ENCODE assay signal across 9 cellular contexts in genomic region chr13:94548382-94549240, GRCh38. TPM values are rescaled to one million over a fixed set of nuclear protein-coding genes. Genes with fewer than 3 reads are reported as not detected.
A peak's percentile ranks its signal among the peaks of the same experiment; 100 is the strongest.
DNase-seq lines count a peak whose midpoint lies in the region; ATAC-seq, FAIRE-seq and TF ChIP-seq lines count a peak whose summit lies in the region.
"Had no signal": no experiment of that assay in that cellular context is flagged by ENCODE, and none has a peak within 500 bp of the region (broad histone marks: within the 10 kb centered on the region; RNA-seq: fewer than 3 reads in every experiment).

No MANE protein-coding gene starts in this region.

- H4K20me1 ChIP-seq in OCI-LY3 (ENCODE audit: insufficient read depth, low read length) = no peaks in the 10 kb centered on the region

- H2AFZ ChIP-seq in OCI-LY3 (ENCODE audit: low read depth, low read length) = peak overlapping the region; percentile 89

- H3K4me1 ChIP-seq in OCI-LY3 (ENCODE audit: low read length) = peaks cover 8% of the 10 kb centered on the region; the same call in 1 of the 2 replicates

- peak overlapping the region; percentile 91 for H3K4me2 ChIP-seq in OCI-LY3 (ENCODE audit: low read length)

- TF ChIP-seq CTCF in OCI-LY3 (IDR thresholded peaks at IDR 0.05; ENCODE audit: low read depth, low read length) = peak; percentile 47
- peak; percentile 18 for TF ChIP-seq CTCF in retinal pigment epithelial cell (conservative IDR thresholded peaks at IDR 0.05; ENCODE audit: low read depth, low read length)

- ATAC-seq in GM19351 (IDR thresholded peaks at IDR 0.05; ENCODE audit: unreplicated experiment) (peak; percentile 60), HG03378 (IDR thresholded peaks at IDR 0.05; ENCODE audit: unreplicated experiment) (peak; percentile 55)

- FAIRE-seq in frontal cortex (lab: Jason Lieb, UNC) = no peak
- FAIRE-seq: colon had no signal

- no peaks in the 10 kb centered on the region for H3K9me3 ChIP-seq in OCI-LY3 (ENCODE audit: insufficient read depth, low read length)

- H3K9ac ChIP-seq in OCI-LY3 (ENCODE audit: low read length) = peak overlapping the region; percentile 84

- peak overlapping the region; percentile 92 for H3K4me3 ChIP-seq in OCI-LY3 (ENCODE audit: low read length)
- peak overlapping the region; percentile 74 for H3K4me3 ChIP-seq in retinal pigment epithelial cell (ENCODE audit: low read length)

- no peaks in the 10 kb centered on the region for H3K27me3 ChIP-seq in OCI-LY3 (ENCODE audit: low read depth, low read length)

- H3K36me3 ChIP-seq in OCI-LY3 (replicated peaks; ENCODE audit: low read depth, low read length) = no peaks in the 10 kb centered on the region

- DNase-seq in D341Med (ENCODE audit: low spot score) (peak; percentile 74), hypothalamus (lab: John Stamatoyannopoulos, UW) (peak in 42 of 51 donors; percentile 3 to 90 (median 62)), retinal pigment epithelial cell (ENCODE audit: low read depth) (no peak), frontal cortex (ENCODE audit: low spot score in 2 of 2) (no peak)

- no peaks in the 10 kb centered on the region for H3K79me2 ChIP-seq in OCI-LY3 (ENCODE audit: low read length)

- H3K27ac ChIP-seq in OCI-LY3 (ENCODE audit: low read length) (peak overlapping the region; percentile 88), angular gyrus (ENCODE audit: low read depth, low read length) (peak overlapping the region; percentile 90)

RNA-seq across cellular contexts. Expression of gene TGDS, which starts 47.3 kb away (rescaled TPM):
- total RNA-seq in frontal cortex = 6.9 TPM

RNA-seq across cellular contexts. Expression of gene GPR180, which starts 53.0 kb away (rescaled TPM):
- 10.2 TPM for total RNA-seq in frontal cortex

Comparison
In these comparisons a context has a peak if more than half of its experiments do, and no peak if none do; other contexts are left out.
1. DNase-seq: peak in D341Med (single experiment) and hypothalamus (42 of 51); none in retinal pigment epithelial cell (single experiment) and frontal cortex (0 of 2).